Comparison of ENCODE assay signal across 30 cellular contexts in genomic region chr18:34506198-34506597, GRCh38.
"Had no signal": no experiment of that assay in that cellular context is flagged by ENCODE, and none has a peak within 500 bp of the region (broad histone marks: within the 10 kb centered on the region; RNA-seq: fewer than 3 reads in every experiment).

No MANE protein-coding gene starts in this region.

- H3K27me3 ChIP-seq: breast epithelium, cardiac muscle cell, colonic mucosa had no signal

- DNase-seq: activated B cell treated with CpG ODN at 0.5 μM for 24 hours; activated CD4-positive, alpha-beta T cell treated with anti-CD3 and anti-CD28 coated beads for 48 hours; activated CD4-positive, alpha-beta T cell treated with anti-CD3 and anti-CD28 coated beads, Interleukin-2, amount 50 U/mL, for 1 hour; activated CD4-positive, alpha-beta T cell treated with anti-CD3 and anti-CD28 coated beads, Interleukin-2, amount 50 U/mL, for 48 hours; activated CD8-positive, alpha-beta memory T cell treated with anti-CD3 and anti-CD28 coated beads for 24 hours; activated CD8-positive, alpha-beta T cell treated with anti-CD3 and anti-CD28 coated beads for 36 hours; activated effector memory CD4-positive, alpha-beta T cell treated with Interleukin-2 at 50 U/mL for 16 hours; activated gamma-delta T cell treated with Interleukin-2 at 50 U/mL for 16 hours; activated naive CD4-positive, alpha-beta T cell treated with anti-CD3 and anti-CD28 coated beads, Interleukin-2, amount 50 U/mL, for 16 hours; activated naive CD4-positive, alpha-beta T cell treated with Interleukin-2 at 50 U/mL for 16 hours; activated T-cell treated with anti-CD3 and anti-CD28 coated beads, Interleukin-2, amount 50 U/mL, for 4 hours; amniotic stem cell; anterior cingulate cortex; central memory CD4-positive, alpha-beta T cell; cerebellar nuclear complex; colonic mucosa; effector CD8-positive, alpha-beta T cell; foreskin fibroblast; head of caudate nucleus; T-helper 17 cell; T1000; WERI-Rb-1 had no signal

- H3K36me3 ChIP-seq: breast epithelium, cardiac muscle cell, colonic mucosa, WERI-Rb-1 had no signal

- H3K27ac ChIP-seq: cardiac muscle cell, colonic mucosa, epithelial cell of prostate, WERI-Rb-1 had no signal

- H3K4me3 ChIP-seq: breast epithelium, cardiac muscle cell, colonic mucosa had no signal

- H3K9me3 ChIP-seq: colonic mucosa had no signal

- FAIRE-seq: astrocyte, endometrium, endothelial cell of umbilical vein had no signal

- ATAC-seq: activated CD4-positive, CD25-positive, alpha-beta regulatory T cell treated with anti-CD3 and anti-CD28 coated beads, Interleukin-2, amount 50 U/mL, for 24 hours; activated CD8-positive, alpha-beta T cell treated with anti-CD3 and anti-CD28 coated beads for 36 hours; activated T-cell treated with anti-CD3 and anti-CD28 coated beads, Interleukin-2, amount 50 U/mL, for 4 hours; activated T-helper 17 cell treated with anti-CD3 and anti-CD28 coated beads, Interleukin-2, amount 50 U/mL, for 72 hours; T-helper 17 cell had no signal

- H3K4me1 ChIP-seq: breast epithelium, colonic mucosa had no signal
